Comparison of ENCODE assay signal across 9 cellular contexts in genomic region chr2:121356058-121356640, GRCh38.
A peak's percentile ranks its signal among the peaks of the same experiment; 100 is the strongest.
DNase-seq lines count a peak whose midpoint lies in the region; ATAC-seq lines count a peak whose summit lies in the region.
"Had no signal": no experiment of that assay in that cellular context is flagged by ENCODE, and none has a peak within 500 bp of the region (broad histone marks: within the 10 kb centered on the region; RNA-seq: fewer than 3 reads in every experiment).

No MANE protein-coding gene starts in this region.

- H3K36me3 ChIP-seq in trophoblast cell (ENCODE audit: control insufficient read depth in 1 of 2, insufficient read depth in 2 of 2, low read length in 2 of 2): peaks cover 19 to 25% of the 10 kb centered on the region in 2 experiments

- WGBS in trophoblast cell (ENCODE audit: extremely low coverage, insufficient coverage, insufficient read length): no CpG with 5 or more reads among the region's 9 CpGs

- H3K27me3 Mint-ChIP-seq in activated CD4-positive, alpha-beta memory T cell treated with anti-CD3 and anti-CD28 coated beads, Interleukin-2, amount 10 ng/mL, durations not matched to agents 7 days and 5 days: no peaks in the 10 kb centered on the region
- H3K27me3 Mint-ChIP-seq: T-cell had no signal

- H3K27me3 ChIP-seq in trophoblast cell (ENCODE audit: insufficient read depth, low read length): no peaks in the 10 kb centered on the region

- CTCF ChIA-PET in activated CD4-positive, alpha-beta memory T cell treated with anti-CD3 and anti-CD28 coated beads, Interleukin-2, amount 10 ng/mL, durations not matched to agents 7 days and 5 days (lab: Charles Lee): interaction anchor here (0.6 to 3.1 kb wide), 12 partner anchors 9 to 274 kb away, joined by 3 to 16 read pairs (median 4); no protein-coding TSS in a partner anchor

- H3K9ac ChIP-seq in trophoblast cell (ENCODE audit: low read length): no peak overlapping the region

- H3K4me3 ChIP-seq in trophoblast cell (ENCODE audit: low read depth, low read length): no peak overlapping the region

- POLR2A ChIA-PET in activated CD4-positive, alpha-beta memory T cell treated with anti-CD3 and anti-CD28 coated beads, Interleukin-2, amount 10 ng/mL, durations not matched to agents 7 days and 5 days (lab: Charles Lee): interaction anchor here (0.9 kb wide), 1 partner anchor 175 kb away, joined by 3 read pairs; the partner anchor contains the start of gene RNU4ATAC

- no peak overlapping the region for H3K27ac ChIP-seq in trophoblast cell (ENCODE audit: low read depth, low read length)

- H3K79me1 ChIP-seq in trophoblast cell (ENCODE audit: low read length): no peaks in the 10 kb centered on the region

- H3K18ac ChIP-seq in trophoblast cell (ENCODE audit: low read length): no peak overlapping the region

- H2BK12ac ChIP-seq in trophoblast cell (ENCODE audit: low read length): no peak overlapping the region

- H2AK5ac ChIP-seq in trophoblast cell (ENCODE audit: low read length): no peak overlapping the region

- no peak overlapping the region for H4K91ac ChIP-seq in trophoblast cell (ENCODE audit: low read depth, low read length)

- no peak overlapping the region for H3K14ac ChIP-seq in trophoblast cell (ENCODE audit: low read length)

- H3K4ac ChIP-seq in trophoblast cell (ENCODE audit: low read depth, low read length): no peak overlapping the region

- H2BK5ac ChIP-seq in trophoblast cell (ENCODE audit: low read depth, low read length, poor library complexity): no peak overlapping the region

- peaks cover 2% of the 10 kb centered on the region for H3K4me1 Mint-ChIP-seq in activated CD4-positive, alpha-beta memory T cell treated with anti-CD3 and anti-CD28 coated beads, Interleukin-2, amount 10 ng/mL, durations not matched to agents 7 days and 5 days
- H3K4me1 Mint-ChIP-seq: T-cell had no signal

- H3K79me2 ChIP-seq in trophoblast cell (ENCODE audit: control insufficient read depth, insufficient read depth, low read length, poor library complexity): no peaks in the 10 kb centered on the region

- H3K23ac ChIP-seq in trophoblast cell (ENCODE audit: low read length): no peak overlapping the region

- H4K12ac ChIP-seq in trophoblast cell (ENCODE audit: low read depth, low read length): no peak overlapping the region

- H3K4me1 ChIP-seq in trophoblast cell (ENCODE audit: control insufficient read depth in 1 of 2, insufficient read depth in 2 of 2, low read length in 2 of 2): no peaks in the 10 kb centered on the region

- H3K4me3 Mint-ChIP-seq in activated CD4-positive, alpha-beta memory T cell treated with anti-CD3 and anti-CD28 coated beads, Interleukin-2, amount 10 ng/mL, durations not matched to agents 7 days and 5 days: no peak overlapping the region
- H3K4me3 Mint-ChIP-seq: T-cell had no signal

- no peak overlapping the region for H3K4me2 ChIP-seq in trophoblast cell (ENCODE audit: low read length)

- H4K8ac ChIP-seq in trophoblast cell (ENCODE audit: low read depth, low read length): no peak overlapping the region

- no peaks in the 10 kb centered on the region for H3K9me3 ChIP-seq in trophoblast cell (ENCODE audit: insufficient read depth, low read depth, low read length)

- H2AFZ ChIP-seq in trophoblast cell (ENCODE audit: insufficient read depth, low read length, poor library complexity): no peak overlapping the region

- H3K27ac Mint-ChIP-seq in activated CD4-positive, alpha-beta memory T cell treated with anti-CD3 and anti-CD28 coated beads, Interleukin-2, amount 10 ng/mL, durations not matched to agents 7 days and 5 days: no peak overlapping the region
- H3K27ac Mint-ChIP-seq: T-cell had no signal

- peaks cover 40% of the 10 kb centered on the region for H3K36me3 Mint-ChIP-seq in activated CD4-positive, alpha-beta memory T cell treated with anti-CD3 and anti-CD28 coated beads, Interleukin-2, amount 10 ng/mL, durations not matched to agents 7 days and 5 days (ENCODE audit: low read depth)

- peak; percentile 61 for ATAC-seq in GM19395 (IDR thresholded peaks at IDR 0.05; ENCODE audit: unreplicated experiment)
- no peak for ATAC-seq in GM21447 (IDR thresholded peaks at IDR 0.05; ENCODE audit: unreplicated experiment)

- DNase-seq in COLO829 (ENCODE audit: low spot score) (peak; percentile 74), NCI-H146 treated with DMSO at 0.1 percent for 48 hours (lab: John Stamatoyannopoulos, UW; ENCODE audit: unreplicated experiment) (peak; percentile 73), SW480 (ENCODE audit: low spot score) (peak; percentile 53), foreskin melanocyte (peak; percentile 71), trophoblast cell (peak; percentile 78 to 96)
- DNase-seq in activated CD4-positive, alpha-beta memory T cell treated with anti-CD3 and anti-CD28 coated beads, Interleukin-2, amount 10 ng/mL, durations not matched to agents 7 days and 5 days: no peak

- H3K9me3 Mint-ChIP-seq in activated CD4-positive, alpha-beta memory T cell treated with anti-CD3 and anti-CD28 coated beads, Interleukin-2, amount 10 ng/mL, durations not matched to agents 7 days and 5 days: no peaks in the 10 kb centered on the region
- H3K9me3 Mint-ChIP-seq: T-cell had no signal

- no peak overlapping the region for H2BK120ac ChIP-seq in trophoblast cell (ENCODE audit: insufficient read depth, low read length, poor library complexity)
